Comparison of ENCODE assay signal across 38 cellular contexts in the genomic region with DNA sequence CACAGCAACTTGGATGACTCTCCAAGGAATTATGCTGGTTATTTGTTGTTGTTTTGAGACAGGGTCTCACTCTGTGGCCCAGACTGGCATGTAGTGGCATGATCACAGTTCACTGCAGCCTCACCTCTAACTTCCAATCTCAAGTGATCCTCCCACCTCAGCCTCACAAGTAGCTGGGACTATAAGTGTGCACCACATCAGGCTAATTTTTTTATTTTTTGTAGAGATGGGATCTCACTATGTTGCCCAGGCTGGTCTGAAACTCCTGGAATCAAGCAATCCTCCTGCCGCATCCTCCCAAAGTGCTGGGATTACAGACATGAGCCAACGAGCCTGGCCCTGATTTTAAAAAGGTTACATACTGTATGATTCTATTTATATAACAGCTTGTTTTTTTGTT.
"Had no signal": no experiment of that assay in that cellular context is flagged by ENCODE, and none has a peak within 500 bp of the region (broad histone marks: within the 10 kb centered on the region; RNA-seq: fewer than 3 reads in every experiment).

No MANE protein-coding gene starts in this region.

- FAIRE-seq: bronchial epithelial cell, TTC549 had no signal

- H3K27ac Mint-ChIP-seq: activated CD4-positive, alpha-beta memory T cell treated with anti-CD3 and anti-CD28 coated beads, Interleukin-2, amount 10 ng/mL, durations not matched to agents 7 days and 5 days; activated CD4-positive, alpha-beta T cell treated with anti-CD3 and anti-CD28 coated beads for 36 hours; activated CD4-positive, alpha-beta T cell treated with anti-CD3 and anti-CD28 coated beads, Interleukin-2, amount 10 ng/mL, durations not matched to agents 7 days and 5 days; activated CD8-positive, alpha-beta memory T cell treated with anti-CD3 and anti-CD28 coated beads, Interleukin-2, amount 10 ng/mL, durations not matched to agents 7 days and 5 days; activated CD8-positive, alpha-beta T cell treated with anti-CD3 and anti-CD28 coated beads, Interleukin-2, amount 10 ng/mL, durations not matched to agents 7 days and 5 days; activated naive CD4-positive, alpha-beta T cell treated with anti-CD3 and anti-CD28 coated beads, Interleukin-2, amount 10 ng/mL, durations not matched to agents 7 days and 5 days; activated naive CD4-positive, alpha-beta T cell treated with anti-CD3 and anti-CD28 coated beads, Interleukin-2, amount 50 U/mL, for 24 hours; activated naive CD8-positive, alpha-beta T cell; activated naive CD8-positive, alpha-beta T cell treated with anti-CD3 and anti-CD28 coated beads, Interleukin-2, amount 10 ng/mL, durations not matched to agents 7 days and 5 days; activated naive CD8-positive, alpha-beta T cell treated with anti-CD3 and anti-CD28 coated beads, Interleukin-2, amount 50 U/mL, for 24 hours; activated T-cell treated with anti-CD3 and anti-CD28 coated beads, Interleukin-2, amount 50 U/mL, for 24 hours; activated T-helper 2 cell treated with anti-CD3 and anti-CD28 coated beads, Interferon-gamma antibody, Interleukin-2, Interleukin-4, amounts not matched to agents 10 μg/mL and 5 μg/mL and 100 μg/mL, durations not matched to agents 14 hours and 24 hours and 36 hours; brain; T-helper 1 cell treated with Interleukin-12 subunit alpha and Interleukin-12 subunit beta and Interleukin-4 antibody, amounts not matched to agents 30 μg/mL and 1 μg/mL, for 36 hours; T-helper 2 cell treated with Interferon-gamma antibody and Interleukin-4, amounts not matched to agents 5 μg/mL and 100 μg/mL, for 36 hours had no signal

- H3K4me3 ChIP-seq: ascending aorta, cardiac muscle cell had no signal

- ATAC-seq: activated CD4-positive, alpha-beta T cell treated with anti-CD3 and anti-CD28 coated beads for 36 hours; activated CD4-positive, CD25-positive, alpha-beta regulatory T cell treated with anti-CD3 and anti-CD28 coated beads, Interleukin-2, amount 50 U/mL, for 24 hours; activated CD8-positive, alpha-beta memory T cell treated with anti-CD3 and anti-CD28 coated beads, Interleukin-2, amount 10 ng/mL, durations not matched to agents 7 days and 5 days; activated CD8-positive, alpha-beta T cell treated with anti-CD3 and anti-CD28 coated beads, Interleukin-2, amount 10 ng/mL, durations not matched to agents 7 days and 5 days; activated naive CD8-positive, alpha-beta T cell treated with anti-CD3 and anti-CD28 coated beads, Interleukin-2, amount 50 U/mL, for 24 hours had no signal

- H3K9me3 Mint-ChIP-seq: activated CD4-positive, alpha-beta memory T cell treated with anti-CD3 and anti-CD28 coated beads, Interleukin-2, amount 10 ng/mL, durations not matched to agents 7 days and 5 days; activated CD4-positive, alpha-beta T cell treated with anti-CD3 and anti-CD28 coated beads, Interleukin-2, amount 10 ng/mL, durations not matched to agents 7 days and 5 days; activated naive CD4-positive, alpha-beta T cell treated with anti-CD3 and anti-CD28 coated beads, Interleukin-2, amount 10 ng/mL, durations not matched to agents 7 days and 5 days; activated naive CD4-positive, alpha-beta T cell treated with anti-CD3 and anti-CD28 coated beads, Interleukin-2, amount 50 U/mL, for 24 hours; activated naive CD8-positive, alpha-beta T cell treated with anti-CD3 and anti-CD28 coated beads, Interleukin-2, amount 10 ng/mL, durations not matched to agents 7 days and 5 days; activated naive CD8-positive, alpha-beta T cell treated with anti-CD3 and anti-CD28 coated beads, Interleukin-2, amount 50 U/mL, for 24 hours; activated T-cell treated with anti-CD3 and anti-CD28 coated beads, Interleukin-2, amount 50 U/mL, for 24 hours; activated T-helper 2 cell treated with anti-CD3 and anti-CD28 coated beads, Interferon-gamma antibody, Interleukin-2, Interleukin-4, amounts not matched to agents 10 μg/mL and 5 μg/mL and 100 μg/mL, durations not matched to agents 14 hours and 24 hours and 36 hours; brain; central memory CD8-positive, alpha-beta T cell; T-helper 1 cell treated with Interleukin-12 subunit alpha and Interleukin-12 subunit beta and Interleukin-4 antibody, amounts not matched to agents 30 μg/mL and 1 μg/mL, for 36 hours; T-helper 2 cell treated with Interferon-gamma antibody and Interleukin-4, amounts not matched to agents 5 μg/mL and 100 μg/mL, for 36 hours had no signal

- DNase-seq: activated CD4-positive, alpha-beta memory T cell treated with anti-CD3 and anti-CD28 coated beads, Interleukin-2, amount 10 ng/mL, durations not matched to agents 7 days and 5 days; activated CD4-positive, alpha-beta T cell treated with anti-CD3 and anti-CD28 coated beads for 1 hour; activated CD4-positive, alpha-beta T cell treated with anti-CD3 and anti-CD28 coated beads for 36 hours; activated CD4-positive, alpha-beta T cell treated with anti-CD3 and anti-CD28 coated beads for 48 hours; activated CD4-positive, alpha-beta T cell treated with anti-CD3 and anti-CD28 coated beads, Interleukin-2, amount 10 ng/mL, durations not matched to agents 7 days and 5 days; activated CD4-positive, alpha-beta T cell treated with anti-CD3 and anti-CD28 coated beads, Interleukin-2, amount 50 U/mL, for 48 hours; activated CD4-positive, CD25-positive, alpha-beta regulatory T cell; activated CD8-positive, alpha-beta memory T cell treated with anti-CD3 and anti-CD28 coated beads for 24 hours; activated CD8-positive, alpha-beta memory T cell treated with anti-CD3 and anti-CD28 coated beads, Interleukin-2, amount 10 ng/mL, durations not matched to agents 7 days and 5 days; activated CD8-positive, alpha-beta memory T cell treated with anti-CD3 and anti-CD28 coated beads, Interleukin-2, amount 50 U/mL, for 48 hours; activated CD8-positive, alpha-beta T cell treated with anti-CD3 and anti-CD28 coated beads, Interleukin-2, amount 10 ng/mL, durations not matched to agents 7 days and 5 days; activated effector memory CD4-positive, alpha-beta T cell treated with Interleukin-2 at 50 U/mL for 16 hours; activated gamma-delta T cell; activated naive CD4-positive, alpha-beta T cell treated with anti-CD3 and anti-CD28 coated beads, Interleukin-2, amount 10 ng/mL, durations not matched to agents 7 days and 5 days; activated naive CD4-positive, alpha-beta T cell treated with Interleukin-2 at 50 U/mL for 16 hours; activated naive CD8-positive, alpha-beta T cell treated with anti-CD3 and anti-CD28 coated beads, Interleukin-2, amount 10 ng/mL, durations not matched to agents 7 days and 5 days; activated naive CD8-positive, alpha-beta T cell treated with anti-CD3 and anti-CD28 coated beads, Interleukin-2, amount 50 U/mL, for 24 hours; activated T-cell treated with anti-CD3 and anti-CD28 coated beads, Interleukin-2, amount 50 U/mL, for 24 hours; activated T-cell treated with anti-CD3 and anti-CD28 coated beads, Interleukin-2, amount 50 U/mL, for 48 hours; amygdala; anterior cingulate cortex; caudate nucleus; cerebellar nuclear complex; T-helper 2 cell; T-helper 9 cell had no signal

- H3K4me3 Mint-ChIP-seq: activated CD4-positive, alpha-beta memory T cell treated with anti-CD3 and anti-CD28 coated beads, Interleukin-2, amount 10 ng/mL, durations not matched to agents 7 days and 5 days; activated CD4-positive, alpha-beta T cell treated with anti-CD3 and anti-CD28 coated beads for 36 hours; activated CD4-positive, alpha-beta T cell treated with anti-CD3 and anti-CD28 coated beads, Interleukin-2, amount 10 ng/mL, durations not matched to agents 7 days and 5 days; activated CD8-positive, alpha-beta memory T cell treated with anti-CD3 and anti-CD28 coated beads, Interleukin-2, amount 10 ng/mL, durations not matched to agents 7 days and 5 days; activated CD8-positive, alpha-beta T cell treated with anti-CD3 and anti-CD28 coated beads, Interleukin-2, amount 10 ng/mL, durations not matched to agents 7 days and 5 days; activated naive CD4-positive, alpha-beta T cell treated with anti-CD3 and anti-CD28 coated beads, Interleukin-2, amount 10 ng/mL, durations not matched to agents 7 days and 5 days; activated naive CD4-positive, alpha-beta T cell treated with anti-CD3 and anti-CD28 coated beads, Interleukin-2, amount 50 U/mL, for 24 hours; activated naive CD8-positive, alpha-beta T cell; activated naive CD8-positive, alpha-beta T cell treated with anti-CD3 and anti-CD28 coated beads, Interleukin-2, amount 10 ng/mL, durations not matched to agents 7 days and 5 days; activated naive CD8-positive, alpha-beta T cell treated with anti-CD3 and anti-CD28 coated beads, Interleukin-2, amount 50 U/mL, for 24 hours; activated T-cell treated with anti-CD3 and anti-CD28 coated beads, Interleukin-2, amount 50 U/mL, for 24 hours; brain; central memory CD8-positive, alpha-beta T cell; T-helper 1 cell treated with Interleukin-12 subunit alpha and Interleukin-12 subunit beta and Interleukin-4 antibody, amounts not matched to agents 30 μg/mL and 1 μg/mL, for 36 hours; T-helper 2 cell treated with Interferon-gamma antibody and Interleukin-4, amounts not matched to agents 5 μg/mL and 100 μg/mL, for 36 hours had no signal

- H3K27me3 Mint-ChIP-seq: activated CD4-positive, alpha-beta memory T cell treated with anti-CD3 and anti-CD28 coated beads, Interleukin-2, amount 10 ng/mL, durations not matched to agents 7 days and 5 days; activated CD4-positive, alpha-beta T cell treated with anti-CD3 and anti-CD28 coated beads for 36 hours; activated CD8-positive, alpha-beta memory T cell treated with anti-CD3 and anti-CD28 coated beads, Interleukin-2, amount 10 ng/mL, durations not matched to agents 7 days and 5 days; activated naive CD4-positive, alpha-beta T cell treated with anti-CD3 and anti-CD28 coated beads, Interleukin-2, amount 10 ng/mL, durations not matched to agents 7 days and 5 days; activated naive CD4-positive, alpha-beta T cell treated with anti-CD3 and anti-CD28 coated beads, Interleukin-2, amount 50 U/mL, for 24 hours; activated naive CD8-positive, alpha-beta T cell; activated naive CD8-positive, alpha-beta T cell treated with anti-CD3 and anti-CD28 coated beads, Interleukin-2, amount 10 ng/mL, durations not matched to agents 7 days and 5 days; activated naive CD8-positive, alpha-beta T cell treated with anti-CD3 and anti-CD28 coated beads, Interleukin-2, amount 50 U/mL, for 24 hours; activated T-cell treated with anti-CD3 and anti-CD28 coated beads, Interleukin-2, amount 50 U/mL, for 24 hours; brain; central memory CD8-positive, alpha-beta T cell had no signal

- H3K27ac ChIP-seq: ascending aorta, cardiac muscle cell, VCaP had no signal

- H3K36me3 ChIP-seq: ascending aorta had no signal

- H3K4me1 ChIP-seq: ascending aorta had no signal

- H3K4me1 Mint-ChIP-seq: activated CD4-positive, alpha-beta memory T cell treated with anti-CD3 and anti-CD28 coated beads, Interleukin-2, amount 10 ng/mL, durations not matched to agents 7 days and 5 days; activated CD8-positive, alpha-beta memory T cell treated with anti-CD3 and anti-CD28 coated beads, Interleukin-2, amount 10 ng/mL, durations not matched to agents 7 days and 5 days; activated naive CD8-positive, alpha-beta T cell treated with anti-CD3 and anti-CD28 coated beads, Interleukin-2, amount 10 ng/mL, durations not matched to agents 7 days and 5 days; central memory CD8-positive, alpha-beta T cell had no signal

- H3K27me3 ChIP-seq: ascending aorta, cardiac muscle cell had no signal

- H3K9me3 ChIP-seq: ascending aorta had no signal

- H3K36me3 Mint-ChIP-seq: activated CD8-positive, alpha-beta memory T cell treated with anti-CD3 and anti-CD28 coated beads, Interleukin-2, amount 10 ng/mL, durations not matched to agents 7 days and 5 days; activated naive CD4-positive, alpha-beta T cell treated with anti-CD3 and anti-CD28 coated beads, Interleukin-2, amount 10 ng/mL, durations not matched to agents 7 days and 5 days; activated naive CD4-positive, alpha-beta T cell treated with anti-CD3 and anti-CD28 coated beads, Interleukin-2, amount 50 U/mL, for 24 hours; activated naive CD8-positive, alpha-beta T cell; activated naive CD8-positive, alpha-beta T cell treated with anti-CD3 and anti-CD28 coated beads, Interleukin-2, amount 10 ng/mL, durations not matched to agents 7 days and 5 days had no signal
